Comparison of ENCODE assay signal across 1 cellular context in genomic region chr2:200905618-200906296, GRCh38.
TF ChIP-seq lines count a peak whose summit lies in the region.

No MANE protein-coding gene starts in this region.

TF ChIP-seq in GM23338, 12 proteins besides CTCF, POLR2A, EP300 and RAD21 (continued from another document):
- no peak for TF ChIP-seq JUNB (IDR thresholded peaks at IDR 0.05; ENCODE audit: unreplicated experiment)
- no peak for TF ChIP-seq POLR2AphosphoS5 (IDR thresholded peaks at IDR 0.05; ENCODE audit: low read depth)
- TF ChIP-seq, protein P1, sequence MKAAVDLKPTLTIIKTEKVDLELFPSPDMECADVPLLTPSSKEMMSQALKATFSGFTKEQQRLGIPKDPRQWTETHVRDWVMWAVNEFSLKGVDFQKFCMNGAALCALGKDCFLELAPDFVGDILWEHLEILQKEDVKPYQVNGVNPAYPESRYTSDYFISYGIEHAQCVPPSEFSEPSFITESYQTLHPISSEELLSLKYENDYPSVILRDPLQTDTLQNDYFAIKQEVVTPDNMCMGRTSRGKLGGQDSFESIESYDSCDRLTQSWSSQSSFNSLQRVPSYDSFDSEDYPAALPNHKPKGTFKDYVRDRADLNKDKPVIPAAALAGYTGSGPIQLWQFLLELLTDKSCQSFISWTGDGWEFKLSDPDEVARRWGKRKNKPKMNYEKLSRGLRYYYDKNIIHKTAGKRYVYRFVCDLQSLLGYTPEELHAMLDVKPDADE (IDR thresholded peaks at IDR 0.05) = no peak
- TF ChIP-seq ZNF462 (CRISPR knock-in tag; IDR thresholded peaks at IDR 0.05) = no peak
- TF ChIP-seq EZH2phosphoT487 (IDR thresholded peaks at IDR 0.05; ENCODE audit: unreplicated experiment) = no peak
